Comparison of ENCODE assay signal across 32 cellular contexts in the genomic region with DNA sequence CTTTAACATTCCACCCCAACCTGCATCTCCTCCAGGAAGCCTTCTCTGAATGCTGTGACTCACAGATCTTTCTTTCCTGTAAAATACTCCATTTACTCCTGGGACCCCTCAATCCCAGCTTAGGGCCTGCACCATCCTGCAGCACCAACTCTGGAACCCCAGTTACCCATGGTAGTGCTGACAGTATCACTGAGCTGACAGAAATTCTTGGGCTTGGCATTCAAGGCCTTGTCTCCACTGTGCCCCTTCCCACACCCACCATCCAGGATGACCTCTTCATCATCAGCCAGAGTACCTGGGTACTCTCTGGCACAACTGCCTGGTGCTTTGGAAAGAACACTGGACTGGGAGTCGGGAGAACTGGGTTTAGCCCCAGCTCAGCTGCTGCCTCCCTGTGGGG. TPM values are rescaled to one million over a fixed set of nuclear protein-coding genes. Genes with fewer than 3 reads are reported as not detected.
"Had no signal": no experiment of that assay in that cellular context is flagged by ENCODE, and none has a peak within 500 bp of the region (broad histone marks: within the 10 kb centered on the region; RNA-seq: fewer than 3 reads in every experiment).

No MANE protein-coding gene starts in this region.

- H3K4me3 ChIP-seq: stomach, suprapubic skin, testis, thoracic aorta, thyroid gland, tibial artery, tibial nerve, transverse colon, upper lobe of left lung, upper lobe of right lung, uterus, vagina had no signal

- H3K27me3 ChIP-seq: stomach, suprapubic skin, testis, thyroid gland, tibial artery, tibial nerve, transverse colon, upper lobe of left lung, upper lobe of right lung, uterus, vagina had no signal

- H3K27ac ChIP-seq: stomach, suprapubic skin, testis, thoracic aorta, thyroid gland, tibial artery, tibial nerve, transverse colon, upper lobe of left lung, upper lobe of right lung, uterus, vagina had no signal

- ATAC-seq: stimulated activated effector memory CD8-positive, alpha-beta T cell treated with anti-CD3 and anti-CD28 coated beads, Interleukin-12 subunit alpha, Interleukin-12 subunit beta, amount 100 ng/mL, for 72 hours; stimulated activated memory B cell treated with anti-CD40 and anti-IgM and Interleukin-4, amounts not matched to agents 10 μg/mL and 1 μg/mL and 100 μg/mL, for 72 hours; stimulated activated naive B cell treated with anti-CD40 and anti-IgM and Interleukin-4, amounts not matched to agents 10 μg/mL and 1 μg/mL and 100 μg/mL, for 72 hours; stimulated activated naive CD8-positive, alpha-beta T cell treated with anti-CD3 and anti-CD28 coated beads, Interleukin-15, amount 100 ng/mL, for 72 hours; stimulated activated naive CD8-positive, alpha-beta T cell treated with anti-CD3 and anti-CD28 coated beads, Interleukin-15, Interleukin-2, amounts not matched to agents 100 U/mL and 50 U/mL, for 24 hours; upper lobe of right lung had no signal

- H3K4me3 Mint-ChIP-seq: stimulated activated effector memory CD8-positive, alpha-beta T cell treated with anti-CD3 and anti-CD28 coated beads, Interleukin-12 subunit alpha, Interleukin-12 subunit beta, amount 100 ng/mL, for 72 hours; stimulated activated memory B cell treated with anti-CD40 and anti-IgM and Interleukin-4, amounts not matched to agents 10 μg/mL and 1 μg/mL and 100 μg/mL, for 72 hours; stimulated activated naive B cell treated with anti-CD40 and anti-IgM and Interleukin-4, amounts not matched to agents 10 μg/mL and 1 μg/mL and 100 μg/mL, for 72 hours; stimulated activated naive CD8-positive, alpha-beta T cell treated with anti-CD3 and anti-CD28 coated beads, Interleukin-15, amount 100 ng/mL, for 72 hours; stimulated activated naive CD8-positive, alpha-beta T cell treated with anti-CD3 and anti-CD28 coated beads, Interleukin-15, Interleukin-2, amounts not matched to agents 100 ng/mL and 50 ng/mL, for 24 hours; type B pancreatic cell had no signal

- H3K4me1 ChIP-seq: stomach, suprapubic skin, testis, thyroid gland, tibial artery, tibial nerve, transverse colon, upper lobe of left lung, upper lobe of right lung, uterus, vagina had no signal

- H3K27me3 Mint-ChIP-seq: stimulated activated memory B cell treated with anti-CD40 and anti-IgM and Interleukin-4, amounts not matched to agents 10 μg/mL and 1 μg/mL and 100 μg/mL, for 72 hours; stimulated activated naive B cell treated with anti-CD40 and anti-IgM and Interleukin-4, amounts not matched to agents 10 μg/mL and 1 μg/mL and 100 μg/mL, for 72 hours; stimulated activated naive CD8-positive, alpha-beta T cell treated with anti-CD3 and anti-CD28 coated beads, Interleukin-15, amount 100 ng/mL, for 72 hours; stimulated activated naive CD8-positive, alpha-beta T cell treated with anti-CD3 and anti-CD28 coated beads, Interleukin-15, Interleukin-2, amounts not matched to agents 100 ng/mL and 50 ng/mL, for 24 hours; type B pancreatic cell had no signal

- H3K36me3 ChIP-seq: transverse colon, uterus had no signal

- H3K27ac Mint-ChIP-seq: stimulated activated effector memory CD8-positive, alpha-beta T cell treated with anti-CD3 and anti-CD28 coated beads, Interleukin-12 subunit alpha, Interleukin-12 subunit beta, amount 100 ng/mL, for 72 hours; stimulated activated memory B cell treated with anti-CD40 and anti-IgM and Interleukin-4, amounts not matched to agents 10 μg/mL and 1 μg/mL and 100 μg/mL, for 72 hours; stimulated activated naive B cell treated with anti-CD40 and anti-IgM and Interleukin-4, amounts not matched to agents 10 μg/mL and 1 μg/mL and 100 μg/mL, for 72 hours; stimulated activated naive CD8-positive, alpha-beta T cell treated with anti-CD3 and anti-CD28 coated beads, Interleukin-15, amount 100 ng/mL, for 72 hours; stimulated activated naive CD8-positive, alpha-beta T cell treated with anti-CD3 and anti-CD28 coated beads, Interleukin-15, Interleukin-2, amounts not matched to agents 100 ng/mL and 50 ng/mL, for 24 hours; type B pancreatic cell had no signal

- H3K9me3 ChIP-seq: stomach, suprapubic skin, testis, thoracic aorta, thyroid gland, tibial artery, tibial nerve, transverse colon, upper lobe of left lung, upper lobe of right lung, uterus, vagina had no signal

- DNase-seq: stimulated activated CD4-positive, alpha-beta T cell treated with anti-CD3 and anti-CD28 coated beads, Interleukin-2, amount 100 ng/mL, for 48 hours; stimulated activated CD4-positive, alpha-beta T cell treated with anti-CD3 and anti-CD28 coated beads, Interleukin-4, amount 100 ng/mL, for 1 hour; stimulated activated CD4-positive, alpha-beta T cell treated with anti-CD3 and anti-CD28 coated beads, Interleukin-4, amount 100 ng/mL, for 24 hours; stimulated activated CD4-positive, alpha-beta T cell treated with anti-CD3 and anti-CD28 coated beads, Interleukin-4, amount 100 ng/mL, for 4 hours; stimulated activated CD8-positive, alpha-beta memory T cell treated with anti-CD3 and anti-CD28 coated beads, Interleukin-4, amount 100 ng/mL, for 48 hours; stimulated activated naive B cell treated with anti-CD40 and anti-IgM and Interleukin-4, amounts not matched to agents 10 μg/mL and 1 μg/mL and 100 μg/mL, for 72 hours; stimulated activated naive CD4-positive, alpha-beta T cell; stimulated activated naive CD4-positive, alpha-beta T cell treated with Interleukin-2 at 50 U/mL for 16 hours; stimulated activated naive CD8-positive, alpha-beta T cell treated with anti-CD3 and anti-CD28 coated beads, Interleukin-15, amount 100 ng/mL, for 72 hours; stimulated activated naive CD8-positive, alpha-beta T cell treated with anti-CD3 and anti-CD28 coated beads, Interleukin-15, Interleukin-2, amounts not matched to agents 100 U/mL and 50 U/mL, for 24 hours; stomach; substantia nigra; testis; thyroid gland; tibial artery; transverse colon; trophoblast cell; upper lobe of left lung; upper lobe of right lung; uterus had no signal

- FAIRE-seq: urothelium cell line had no signal

- H3K4me1 Mint-ChIP-seq: stimulated activated effector memory CD8-positive, alpha-beta T cell treated with anti-CD3 and anti-CD28 coated beads, Interleukin-12 subunit alpha, Interleukin-12 subunit beta, amount 100 ng/mL, for 72 hours; stimulated activated memory B cell treated with anti-CD40 and anti-IgM and Interleukin-4, amounts not matched to agents 10 μg/mL and 1 μg/mL and 100 μg/mL, for 72 hours; stimulated activated naive B cell treated with anti-CD40 and anti-IgM and Interleukin-4, amounts not matched to agents 10 μg/mL and 1 μg/mL and 100 μg/mL, for 72 hours; stimulated activated naive CD8-positive, alpha-beta T cell treated with anti-CD3 and anti-CD28 coated beads, Interleukin-15, amount 100 ng/mL, for 72 hours had no signal

RNA-seq across cellular contexts. Expression of gene CDCP2, which starts 38.7 kb away (rescaled TPM):
- total RNA-seq: suprapubic skin, temporal lobe, thoracic aorta, upper lobe of left lung, urinary bladder, vagina had no signal
- polyA plus RNA-seq: stomach, thymus, urinary bladder had no signal
